Comparison of ENCODE assay signal across 1 cellular context in genomic region chr21:15455819-15456462, GRCh38.
TF ChIP-seq lines count a peak whose summit lies in the region.

No MANE protein-coding gene starts in this region.

TF ChIP-seq in HepG2, 621 proteins besides CTCF, POLR2A, EP300 and RAD21 (continued from another document and continues in another):
- TF ChIP-seq, protein P1, sequence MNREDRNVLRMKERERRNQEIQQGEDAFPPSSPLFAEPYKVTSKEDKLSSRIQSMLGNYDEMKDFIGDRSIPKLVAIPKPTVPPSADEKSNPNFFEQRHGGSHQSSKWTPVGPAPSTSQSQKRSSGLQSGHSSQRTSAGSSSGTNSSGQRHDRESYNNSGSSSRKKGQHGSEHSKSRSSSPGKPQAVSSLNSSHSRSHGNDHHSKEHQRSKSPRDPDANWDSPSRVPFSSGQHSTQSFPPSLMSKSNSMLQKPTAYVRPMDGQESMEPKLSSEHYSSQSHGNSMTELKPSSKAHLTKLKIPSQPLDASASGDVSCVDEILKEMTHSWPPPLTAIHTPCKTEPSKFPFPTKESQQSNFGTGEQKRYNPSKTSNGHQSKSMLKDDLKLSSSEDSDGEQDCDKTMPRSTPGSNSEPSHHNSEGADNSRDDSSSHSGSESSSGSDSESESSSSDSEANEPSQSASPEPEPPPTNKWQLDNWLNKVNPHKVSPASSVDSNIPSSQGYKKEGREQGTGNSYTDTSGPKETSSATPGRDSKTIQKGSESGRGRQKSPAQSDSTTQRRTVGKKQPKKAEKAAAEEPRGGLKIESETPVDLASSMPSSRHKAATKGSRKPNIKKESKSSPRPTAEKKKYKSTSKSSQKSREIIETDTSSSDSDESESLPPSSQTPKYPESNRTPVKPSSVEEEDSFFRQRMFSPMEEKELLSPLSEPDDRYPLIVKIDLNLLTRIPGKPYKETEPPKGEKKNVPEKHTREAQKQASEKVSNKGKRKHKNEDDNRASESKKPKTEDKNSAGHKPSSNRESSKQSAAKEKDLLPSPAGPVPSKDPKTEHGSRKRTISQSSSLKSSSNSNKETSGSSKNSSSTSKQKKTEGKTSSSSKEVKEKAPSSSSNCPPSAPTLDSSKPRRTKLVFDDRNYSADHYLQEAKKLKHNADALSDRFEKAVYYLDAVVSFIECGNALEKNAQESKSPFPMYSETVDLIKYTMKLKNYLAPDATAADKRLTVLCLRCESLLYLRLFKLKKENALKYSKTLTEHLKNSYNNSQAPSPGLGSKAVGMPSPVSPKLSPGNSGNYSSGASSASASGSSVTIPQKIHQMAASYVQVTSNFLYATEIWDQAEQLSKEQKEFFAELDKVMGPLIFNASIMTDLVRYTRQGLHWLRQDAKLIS (CRISPR knock-in tag; IDR thresholded peaks at IDR 0.05) = no peak
- TF ChIP-seq ZNF318 (CRISPR knock-in tag; IDR thresholded peaks at IDR 0.05) (no peak), ZNF207 (IDR thresholded peaks at IDR 0.05; ENCODE audit: borderline replicate concordance) (no peak), PHF8 (CRISPR knock-in tag; IDR thresholded peaks at IDR 0.05) (no peak), ASH2L (IDR thresholded peaks at IDR 0.05; ENCODE audit: insufficient read length, low read depth, low read length) (peak; percentile 78), MNT (IDR thresholded peaks at IDR 0.05) (no peak), ZBTB2 (CRISPR knock-in tag; IDR thresholded peaks at IDR 0.05; ENCODE audit: low read depth) (no peak), ZNF780A (CRISPR knock-in tag; IDR thresholded peaks at IDR 0.05) (no peak), ZNF430 (CRISPR knock-in tag; IDR thresholded peaks at IDR 0.05) (no peak), NFKBIZ (CRISPR knock-in tag; IDR thresholded peaks at IDR 0.05) (no peak), HNRNPL (IDR thresholded peaks at IDR 0.05; ENCODE audit: low read depth, low read length) (peak; percentile 65; the same call in 1 of the 2 replicates), PRMT3 (CRISPR knock-in tag; IDR thresholded peaks at IDR 0.05; ENCODE audit: borderline replicate concordance, low read depth) (no peak), TOE1 (CRISPR knock-in tag; IDR thresholded peaks at IDR 0.05) (no peak), ZNF44 (CRISPR knock-in tag; IDR thresholded peaks at IDR 0.05) (no peak), TEAD2 (CRISPR knock-in tag; IDR thresholded peaks at IDR 0.05) (no peak), PHF5A (CRISPR knock-in tag; IDR thresholded peaks at IDR 0.05; ENCODE audit: low read depth, unreplicated experiment) (no peak), PAXIP1 (CRISPR knock-in tag; conservative IDR thresholded peaks at IDR 0.05) (peak; percentile 94), BATF2 (CRISPR knock-in tag; IDR thresholded peaks at IDR 0.05) (no peak), ZNF335 (CRISPR knock-in tag; IDR thresholded peaks at IDR 0.05) (no peak)
- TF ChIP-seq, protein P2, sequence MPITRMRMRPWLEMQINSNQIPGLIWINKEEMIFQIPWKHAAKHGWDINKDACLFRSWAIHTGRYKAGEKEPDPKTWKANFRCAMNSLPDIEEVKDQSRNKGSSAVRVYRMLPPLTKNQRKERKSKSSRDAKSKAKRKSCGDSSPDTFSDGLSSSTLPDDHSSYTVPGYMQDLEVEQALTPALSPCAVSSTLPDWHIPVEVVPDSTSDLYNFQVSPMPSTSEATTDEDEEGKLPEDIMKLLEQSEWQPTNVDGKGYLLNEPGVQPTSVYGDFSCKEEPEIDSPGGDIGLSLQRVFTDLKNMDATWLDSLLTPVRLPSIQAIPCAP (CRISPR knock-in tag; IDR thresholded peaks at IDR 0.05; ENCODE audit: low read depth) = no peak
- TF ChIP-seq, protein P3, sequence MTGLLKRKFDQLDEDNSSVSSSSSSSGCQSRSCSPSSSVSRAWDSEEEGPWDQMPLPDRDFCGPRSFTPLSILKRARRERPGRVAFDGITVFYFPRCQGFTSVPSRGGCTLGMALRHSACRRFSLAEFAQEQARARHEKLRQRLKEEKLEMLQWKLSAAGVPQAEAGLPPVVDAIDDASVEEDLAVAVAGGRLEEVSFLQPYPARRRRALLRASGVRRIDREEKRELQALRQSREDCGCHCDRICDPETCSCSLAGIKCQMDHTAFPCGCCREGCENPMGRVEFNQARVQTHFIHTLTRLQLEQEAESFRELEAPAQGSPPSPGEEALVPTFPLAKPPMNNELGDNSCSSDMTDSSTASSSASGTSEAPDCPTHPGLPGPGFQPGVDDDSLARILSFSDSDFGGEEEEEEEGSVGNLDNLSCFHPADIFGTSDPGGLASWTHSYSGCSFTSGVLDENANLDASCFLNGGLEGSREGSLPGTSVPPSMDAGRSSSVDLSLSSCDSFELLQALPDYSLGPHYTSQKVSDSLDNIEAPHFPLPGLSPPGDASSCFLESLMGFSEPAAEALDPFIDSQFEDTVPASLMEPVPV (CRISPR knock-in tag; IDR thresholded peaks at IDR 0.05) = no peak
- TF ChIP-seq, protein P4, sequence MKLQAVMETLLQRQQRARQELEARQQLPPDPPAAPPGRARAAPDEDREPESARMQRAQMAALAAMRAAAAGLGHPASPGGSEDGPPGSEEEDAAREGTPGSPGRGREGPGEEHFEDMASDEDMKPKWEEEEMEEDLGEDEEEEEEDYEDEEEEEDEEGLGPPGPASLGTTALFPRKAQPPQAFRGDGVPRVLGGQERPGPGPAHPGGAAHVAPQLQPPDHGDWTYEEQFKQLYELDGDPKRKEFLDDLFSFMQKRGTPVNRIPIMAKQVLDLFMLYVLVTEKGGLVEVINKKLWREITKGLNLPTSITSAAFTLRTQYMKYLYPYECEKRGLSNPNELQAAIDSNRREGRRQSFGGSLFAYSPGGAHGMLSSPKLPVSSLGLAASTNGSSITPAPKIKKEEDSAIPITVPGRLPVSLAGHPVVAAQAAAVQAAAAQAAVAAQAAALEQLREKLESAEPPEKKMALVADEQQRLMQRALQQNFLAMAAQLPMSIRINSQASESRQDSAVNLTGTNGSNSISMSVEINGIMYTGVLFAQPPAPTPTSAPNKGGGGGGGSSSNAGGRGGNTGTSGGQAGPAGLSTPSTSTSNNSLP (IDR thresholded peaks at IDR 0.05; ENCODE audit: low read depth, low read length) = peak; percentile 31; the same call in 1 of the 2 replicates
- TF ChIP-seq, protein P5, sequence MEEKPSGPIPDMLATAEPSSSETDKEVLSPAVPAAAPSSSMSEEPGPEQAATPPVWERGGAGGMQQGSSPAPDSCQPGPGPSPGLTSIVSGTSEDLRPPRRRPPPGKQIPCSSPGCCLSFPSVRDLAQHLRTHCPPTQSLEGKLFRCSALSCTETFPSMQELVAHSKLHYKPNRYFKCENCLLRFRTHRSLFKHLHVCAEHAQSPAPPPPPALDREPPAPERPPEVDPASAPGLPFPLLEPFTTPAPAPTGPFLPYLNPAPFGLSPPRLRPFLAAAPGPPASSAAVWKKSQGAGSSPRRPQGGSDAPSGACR (CRISPR knock-in tag; IDR thresholded peaks at IDR 0.05) = peak; percentile 63; the same call in 1 of the 2 replicates
